Comparison of ENCODE assay signal across 20 cellular contexts in genomic region chr17:47338026-47338425, GRCh38.
"Had no signal": no experiment of that assay in that cellular context is flagged by ENCODE, and none has a peak within 500 bp of the region (broad histone marks: within the 10 kb centered on the region; RNA-seq: fewer than 3 reads in every experiment).

No MANE protein-coding gene starts in this region.

- H3K27ac Mint-ChIP-seq: IgD-negative memory B cell had no signal

- H3K4me3 Mint-ChIP-seq: IgD-negative memory B cell had no signal

- H3K36me3 ChIP-seq: SJCRH30 had no signal

- H3K9me3 ChIP-seq: SJCRH30 had no signal

- H3K27ac ChIP-seq: HL-60, KMS-11, SJCRH30 had no signal

- DNase-seq: Kasumi-1, NCI-H1092, NCI-H1105 treated with DMSO at 0.1 percent for 48 hours, NCI-H1417 treated with DMSO at 0.1 percent for 48 hours, NCI-H146, NCI-H1694 treated with DMSO at 0.1 percent for 48 hours, NCI-H1930, NCI-H2081, NCI-H2107, NCI-H2171, NCI-H524, NCI-H526 treated with DMSO at 0.1 percent for 48 hours, NCI-H774, SHP77 treated with DMSO at 0.1 percent for 48 hours, SJCRH30 had no signal

- H3K27me3 Mint-ChIP-seq: IgD-negative memory B cell had no signal

- H3K27me3 ChIP-seq: SJCRH30 had no signal

- FAIRE-seq: HTR-8/SVneo, K562 had no signal

- H3K4me1 Mint-ChIP-seq: IgD-negative memory B cell had no signal

- H3K4me3 ChIP-seq: K562, SJCRH30 had no signal
